In genomic region chr2:151760139-151760650, GRCh38 we compare ENCODE assay signal across 18 cellular contexts. TPM values are rescaled to one million over a fixed set of nuclear protein-coding genes. Genes with fewer than 3 reads are reported as not detected.
A peak's percentile ranks its signal among the peaks of the same experiment; 100 is the strongest.
DNase-seq lines count a peak whose midpoint lies in the region; ATAC-seq and TF ChIP-seq lines count a peak whose summit lies in the region.
"Had no signal": no experiment of that assay in that cellular context is flagged by ENCODE, and none has a peak within 500 bp of the region (broad histone marks: within the 10 kb centered on the region; RNA-seq: fewer than 3 reads in every experiment).

No MANE protein-coding gene starts in this region.

- H3K36me3 ChIP-seq in adrenal gland (replicated peaks in 1 of 2): no peaks in the 10 kb centered on the region
- H3K36me3 ChIP-seq: colonic mucosa, SJCRH30, thoracic aorta had no signal

- H3K27me3 ChIP-seq in adrenal gland (no peaks in the 10 kb centered on the region), foreskin keratinocyte (no peaks in the 10 kb centered on the region)
- H3K27me3 ChIP-seq: colonic mucosa, SJCRH30 had no signal

- ATAC-seq in foreskin keratinocyte (peak; percentile 55), GM21717 (IDR thresholded peaks at IDR 0.05; ENCODE audit: unreplicated experiment) (no peak), GM19395 (IDR thresholded peaks at IDR 0.05; ENCODE audit: unreplicated experiment) (no peak)
- ATAC-seq: activated CD8-positive, alpha-beta memory T cell treated with anti-CD3 and anti-CD28 coated beads, Interleukin-2, amount 10 ng/mL, durations not matched to agents 7 days and 5 days; natural killer cell had no signal

- DNase-seq in DMS 273 (lab: John Stamatoyannopoulos, UW; ENCODE audit: unreplicated experiment): peak; percentile 16
- DNase-seq in DMS 273 treated with DMSO at 0.1 percent for 48 hours (lab: John Stamatoyannopoulos, UW): no peak
- peak in 6 of 7 donors; percentile 7 to 56 (median 28) for DNase-seq in adrenal gland
- peak in 1 of 2 donors; percentile 29 for DNase-seq in foreskin keratinocyte
- peak; percentile 39 for DNase-seq in retina
- DNase-seq in NCI-H128 (lab: John Stamatoyannopoulos, UW; ENCODE audit: unreplicated experiment): no peak
- DNase-seq: activated CD8-positive, alpha-beta memory T cell treated with anti-CD3 and anti-CD28 coated beads, Interleukin-2, amount 10 ng/mL, durations not matched to agents 7 days and 5 days; activated naive CD4-positive, alpha-beta T cell treated with anti-CD3 and anti-CD28 coated beads, Interleukin-2, amount 10 ng/mL, durations not matched to agents 7 days and 5 days; CD4-positive, alpha-beta T cell; colonic mucosa; natural killer cell; NCI-H1105 treated with DMSO at 0.1 percent for 48 hours; NCI-H524 treated with DMSO at 0.1 percent for 48 hours; SJCRH30 had no signal

- no peak overlapping the region for H3K4me3 ChIP-seq in adrenal gland
- H3K4me3 ChIP-seq: colonic mucosa, SJCRH30, thoracic aorta had no signal

- TF ChIP-seq CTCF in adrenal gland (IDR thresholded peaks at IDR 0.05): no peak
- TF ChIP-seq CTCF in foreskin keratinocyte (conservative IDR thresholded peaks at IDR 0.05): no peak

- H3K4me1 ChIP-seq in adrenal gland (replicated peaks in 1 of 2) (no peaks in the 10 kb centered on the region), foreskin keratinocyte (no peaks in the 10 kb centered on the region)
- H3K4me1 ChIP-seq: colonic mucosa had no signal

- H3K9me3 ChIP-seq in adrenal gland (replicated peaks in 1 of 3): no peaks in the 10 kb centered on the region
- H3K9me3 ChIP-seq: colonic mucosa, SJCRH30, thoracic aorta had no signal

- 75 to 81% (median 79%) methylated on average over 11 of the region's 11 CpGs for WGBS in adrenal gland, 4 donors

- intact Hi-C loops in adrenal gland (cut with DNase I): no loop called here

- no peak for TF ChIP-seq POLR2A in adrenal gland (IDR thresholded peaks at IDR 0.05)

- no peak overlapping the region for H3K27ac ChIP-seq in adrenal gland
- H3K27ac ChIP-seq in foreskin keratinocyte: no peak overlapping the region
- H3K27ac ChIP-seq: 22Rv1, colonic mucosa, SJCRH30, thoracic aorta had no signal

RNA-seq across cellular contexts. Expression of gene NEB, which starts 25.9 kb away (rescaled TPM):
- total RNA-seq in adrenal gland (10 to 100 TPM in 3 of 8 donors, 1 to 10 TPM in 5; 3.8 to 32.5 (median 8.3) TPM), foreskin keratinocyte (under 0.01 and 0.27 TPM in 2 replicates)
- polyA plus RNA-seq in adrenal gland (1 to 10 TPM; 3.0 to 7.9 (median 7.3) TPM), foreskin keratinocyte (not detected in 2 replicates)

Comparison
In these comparisons a context has a peak if more than half of its experiments do, and no peak if none do; other contexts are left out.
1. DNase-seq: peak in DMS 273 (single experiment), adrenal gland (6 of 7) and retina (single experiment); none in DMS 273 treated with DMSO at 0.1 percent for 48 hours (single experiment) and NCI-H128 (single experiment).